In the genomic region with DNA sequence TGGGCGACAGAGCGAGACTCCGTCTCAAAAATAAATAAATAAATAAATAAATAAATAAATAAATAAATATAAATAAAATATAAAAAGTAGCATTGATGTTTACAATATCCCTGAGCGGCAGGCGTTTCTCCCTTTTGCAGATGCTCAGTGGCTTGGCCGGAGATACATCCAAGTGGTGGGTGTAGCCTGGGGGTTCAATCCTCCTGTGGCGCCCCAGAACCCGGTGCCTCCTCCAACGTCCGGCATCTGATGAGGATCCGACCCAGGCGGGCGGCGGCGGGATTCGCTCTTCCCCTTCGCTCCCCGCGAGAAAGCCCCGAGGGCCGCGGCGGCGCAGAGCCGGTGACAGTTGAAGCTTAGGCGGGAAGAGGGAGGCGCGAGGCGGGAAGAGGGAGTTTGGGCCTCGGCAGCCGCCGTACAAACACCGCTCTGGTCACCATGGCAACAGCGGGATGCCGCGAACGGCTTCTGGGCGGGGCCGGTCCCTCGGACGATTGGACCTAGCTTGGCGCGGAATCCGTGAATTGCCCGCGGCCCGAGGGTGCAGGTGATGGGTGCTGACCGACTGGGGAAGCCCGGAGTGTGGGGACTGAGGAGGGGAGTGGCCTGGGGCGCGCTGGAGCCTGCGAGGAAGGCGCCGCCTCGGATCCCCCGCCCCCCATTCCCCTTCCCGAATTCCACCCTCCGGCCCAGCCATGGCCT, we compare ENCODE assay signal across 8 cellular contexts. TPM values are rescaled to one million over a fixed set of nuclear protein-coding genes. Genes with fewer than 3 reads are reported as not detected.
DNase-seq lines count a peak whose midpoint lies in the region; ATAC-seq and TF ChIP-seq lines count a peak whose summit lies in the region.

No MANE protein-coding gene starts in this region.

- H3K27me3 ChIP-seq in heart right ventricle (no peaks in the 10 kb centered on the region), transverse colon (no peaks in the 10 kb centered on the region)

- no peak for TF ChIP-seq POLR2A in transverse colon (IDR thresholded peaks at IDR 0.05)

- peak; percentile 87 for DNase-seq in DMS79 (lab: John Stamatoyannopoulos, UW)
- peak; percentile 75 for DNase-seq in HFF-Myc (ENCODE audit: extremely low read depth, low read depth)
- peak; percentile 92 for DNase-seq in NCI-H1436 (lab: John Stamatoyannopoulos, UW)
- peak; percentile 85 for DNase-seq in SW480 (ENCODE audit: low spot score)
- DNase-seq in activated naive CD8-positive, alpha-beta T cell treated with anti-CD3 and anti-CD28 coated beads, Interleukin-2, amount 50 U/mL, for 24 hours, result peak; percentile 97
- DNase-seq in heart right ventricle, result peak; percentile 94 to 96
- DNase-seq in posterior cingulate gyrus, result peak; percentile 83 to 98 (median 93)
- peak; percentile 96 for DNase-seq in transverse colon

- 5% methylated on average over 56 to 58 of the region's 58 CpGs for WGBS in heart right ventricle, 2 donors
- WGBS in transverse colon (ENCODE audit: low coverage in 1 of 2), 2 donors, result 5 to 37% methylated on average over 7 to 58 of the region's 58 CpGs

- H3K4me1 ChIP-seq in heart right ventricle, result peaks cover 4 to 24% (median 9%) of the 10 kb centered on the region in 9 donors
- peaks cover 4 to 15% (median 13%) of the 10 kb centered on the region in 4 donors for H3K4me1 ChIP-seq in transverse colon

- H3K4me3 ChIP-seq in HFF-Myc (replicated peaks; ENCODE audit: low read depth, low read length) (peak overlapping the region; percentile 92), heart right ventricle (peak overlapping the region; percentile 37 to 87 (median 78)), transverse colon (peak overlapping the region; percentile 49 to 80 (median 56))

- TF ChIP-seq EP300 in transverse colon (IDR thresholded peaks at IDR 0.05; ENCODE audit: low read depth), result no peak

- H3K27ac ChIP-seq in heart right ventricle (peak overlapping the region in 5 of 10 donors; percentile 29 to 80 (median 51)), transverse colon (peak overlapping the region; percentile 42 to 66 (median 60))

- peak overlapping the region; percentile 87 for H3K27ac Mint-ChIP-seq in activated naive CD8-positive, alpha-beta T cell treated with anti-CD3 and anti-CD28 coated beads, Interleukin-2, amount 50 U/mL, for 24 hours

- peak overlapping the region; percentile 82 for H3K4me3 Mint-ChIP-seq in activated naive CD8-positive, alpha-beta T cell treated with anti-CD3 and anti-CD28 coated beads, Interleukin-2, amount 50 U/mL, for 24 hours

- intact Hi-C loops in heart right ventricle (cut with DNase I), result loop anchor here in 3 of 10 donors (2.0 to 5.0 kb wide), 2 partner anchors 44 kb away; a partner anchor contains a TSS
- intact Hi-C loops in posterior cingulate gyrus (cut with DNase I), result no loop called here
- intact Hi-C loops in transverse colon (cut with DNase I; ENCODE audit: low total_unique reads), result no loop called here

- peak; percentile 74 for ATAC-seq in activated naive CD8-positive, alpha-beta T cell treated with anti-CD3 and anti-CD28 coated beads, Interleukin-2, amount 50 U/mL, for 24 hours
- peak; percentile 91 to 97 (median 96) for ATAC-seq in heart right ventricle

- H3K4me1 Mint-ChIP-seq in activated naive CD8-positive, alpha-beta T cell treated with anti-CD3 and anti-CD28 coated beads, Interleukin-2, amount 50 U/mL, for 24 hours, result peaks cover 21% of the 10 kb centered on the region

- no peaks in the 10 kb centered on the region for H3K36me3 Mint-ChIP-seq in activated naive CD8-positive, alpha-beta T cell treated with anti-CD3 and anti-CD28 coated beads, Interleukin-2, amount 50 U/mL, for 24 hours (ENCODE audit: low read depth)

- no peaks in the 10 kb centered on the region for H3K9me3 Mint-ChIP-seq in activated naive CD8-positive, alpha-beta T cell treated with anti-CD3 and anti-CD28 coated beads, Interleukin-2, amount 50 U/mL, for 24 hours

- in situ Hi-C loops in transverse colon (cut with MboI; ENCODE audit: low pct_ligation_motif_present in 1 of 4, low pct_unique_long_range_greater_than_20kb in 1 of 4, low sequenced_read_pairs in 3 of 4), result no loop called here

- no peak for TF ChIP-seq CTCF in HFF-Myc (IDR thresholded peaks at IDR 0.05; ENCODE audit: low read depth, low read length, missing control alignments)
- no peak for TF ChIP-seq CTCF in heart right ventricle (IDR thresholded peaks at IDR 0.05)
- TF ChIP-seq CTCF in transverse colon (IDR thresholded peaks at IDR 0.05), result no peak

- no peaks in the 10 kb centered on the region for H3K36me3 ChIP-seq in heart right ventricle
- H3K36me3 ChIP-seq in transverse colon, result no peaks in the 10 kb centered on the region

- H3K9me3 ChIP-seq in heart right ventricle, result no peaks in the 10 kb centered on the region
- H3K9me3 ChIP-seq in transverse colon, result no peaks in the 10 kb centered on the region

- H3K27me3 Mint-ChIP-seq in activated naive CD8-positive, alpha-beta T cell treated with anti-CD3 and anti-CD28 coated beads, Interleukin-2, amount 50 U/mL, for 24 hours, result peaks cover 5% of the 10 kb centered on the region

RNA-seq across cellular contexts. Expression of a gene that starts 12.7 kb away (rescaled TPM):
- total RNA-seq in heart right ventricle (1,000 to 10,000 TPM; 3,057 to 4,582 (median 3,914) TPM), transverse colon (1,000 to 10,000 TPM in 2 of 4 donors, 100 to 1,000 TPM in 2; 778 to 1,392 (median 1,174) TPM)
- 1,000 to 10,000 TPM; 2,873 to 3,079 TPM for polyA plus RNA-seq in heart right ventricle

RNA-seq across cellular contexts. Expression of a gene that starts 21.8 kb away (rescaled TPM):
- total RNA-seq in heart right ventricle, result not detected
- polyA plus RNA-seq in heart right ventricle, result under 1 TPM in 1 of 2 donors, not detected in 1; 0.29 TPM
- total RNA-seq in transverse colon, result not detected

RNA-seq across cellular contexts. Expression of a gene that starts 23.0 kb away (rescaled TPM):
- 10 to 100 TPM; 35.2 to 50.0 (median 42.4) TPM for total RNA-seq in heart right ventricle
- polyA plus RNA-seq in heart right ventricle, result 10 to 100 TPM; 34.5 to 82.1 TPM
- total RNA-seq in transverse colon, result 10 to 100 TPM; 17.7 to 92.3 (median 74.3) TPM

RNA-seq across cellular contexts. Expression of a gene that starts 29.8 kb away (rescaled TPM):
- total RNA-seq in heart right ventricle, result not detected
- not detected for polyA plus RNA-seq in heart right ventricle
- not detected for total RNA-seq in transverse colon

RNA-seq across cellular contexts. Expression of a gene that starts 38.9 kb away (rescaled TPM):
- total RNA-seq in heart right ventricle (1 to 10 TPM in 1 of 10 donors, under 1 TPM in 9; 0.28 to 1.4 (median 0.57) TPM), transverse colon (1 to 10 TPM in 1 of 4 donors, under 1 TPM in 1, not detected in 2; 0.82 to 2.2 TPM)
- 1 to 10 TPM in 1 of 2 donors, under 1 TPM in 1; 0.28 to 1.7 TPM for polyA plus RNA-seq in heart right ventricle
